In genomic region chr1:243495032-243495431, GRCh38 we compare ENCODE assay signal across 19 cellular contexts.
DNase-seq lines count a peak whose midpoint lies in the region; ATAC-seq and TF ChIP-seq lines count a peak whose summit lies in the region.
"Had no signal": no experiment of that assay in that cellular context is flagged by ENCODE, and none has a peak within 500 bp of the region (broad histone marks: within the 10 kb centered on the region; RNA-seq: fewer than 3 reads in every experiment).

No MANE protein-coding gene starts in this region.

- no peak for TF ChIP-seq POLR2A in heart left ventricle (IDR thresholded peaks at IDR 0.05)

- H3K18ac ChIP-seq in neuronal stem cell (ENCODE audit: low read length): peak overlapping the region; percentile 85

- intact Hi-C loops in heart left ventricle (cut with DNase I): no loop called here
- intact Hi-C loops in Right ventricle myocardium superior (cut with DNase I): no loop called here
- intact Hi-C loops in ascending aorta (cut with DNase I): no loop called here
- intact Hi-C loops in upper lobe of right lung (cut with DNase I): no loop called here
- intact Hi-C loops in activated T-helper 1 cell treated with anti-CD3 and anti-CD28 coated beads, Interleukin-12 subunit alpha, Interleukin-12 subunit beta, Interleukin-2, Interleukin-4 antibody, amounts not matched to agents 30 ng/mL and 10 ng/mL and 1 ng/mL, durations not matched to agents 14 hours and 24 hours and 36 hours (cut with micrococcal nuclease): no loop called here

- no peaks in the 10 kb centered on the region for H3K9me3 Mint-ChIP-seq in activated T-helper 1 cell treated with anti-CD3 and anti-CD28 coated beads, Interleukin-12 subunit alpha, Interleukin-12 subunit beta, Interleukin-2, Interleukin-4 antibody, amounts not matched to agents 30 ng/mL and 10 ng/mL and 1 ng/mL, durations not matched to agents 14 hours and 24 hours and 36 hours

- DNase-seq in heart left ventricle (no peak), Right ventricle myocardium superior (no peak), ascending aorta (ENCODE audit: low spot score in 2 of 2) (no peak), neuronal stem cell (ENCODE audit: low spot score) (no peak), upper lobe of right lung (no peak), NCI-H1436 (lab: John Stamatoyannopoulos, UW) (no peak)
- DNase-seq in activated T-helper 1 cell treated with anti-CD3 and anti-CD28 coated beads, Interleukin-12 subunit alpha, Interleukin-12 subunit beta, Interleukin-2, Interleukin-4 antibody, amounts not matched to agents 30 ng/mL and 10 ng/mL and 1 ng/mL, durations not matched to agents 14 hours and 24 hours and 36 hours (ENCODE audit: low spot score): no peak
- DNase-seq: ACHN; activated CD4-positive, CD25-positive, alpha-beta regulatory T cell; anterior cingulate cortex; COR-L47; KBM-7; NCI-H146; NCI-H2227 treated with DMSO at 0.1 percent for 48 hours; NK-92 treated with Interleukin-12 subunit alpha and Interleukin-12 subunit beta, amount 100 ng/mL, for 24 hours; stimulated activated CD4-positive, alpha-beta T cell treated with anti-CD3 and anti-CD28 coated beads, Interleukin-2, amount 100 ng/mL, for 24 hours; tibial artery had no signal

- H2BK12ac ChIP-seq in neuronal stem cell (ENCODE audit: low read length): peak overlapping the region; percentile 80

- H3K4me3 Mint-ChIP-seq in activated T-helper 1 cell treated with anti-CD3 and anti-CD28 coated beads, Interleukin-12 subunit alpha, Interleukin-12 subunit beta, Interleukin-2, Interleukin-4 antibody, amounts not matched to agents 30 ng/mL and 10 ng/mL and 1 ng/mL, durations not matched to agents 14 hours and 24 hours and 36 hours: no peak overlapping the region

- no peak overlapping the region for H4K91ac ChIP-seq in neuronal stem cell (ENCODE audit: low read depth, low read length, poor library complexity)

- H2BK15ac ChIP-seq in neuronal stem cell (ENCODE audit: low read length): peak overlapping the region; percentile 79

- no peaks in the 10 kb centered on the region for H3K27me3 ChIP-seq in heart left ventricle
- H3K27me3 ChIP-seq in ascending aorta: no peaks in the 10 kb centered on the region
- no peaks in the 10 kb centered on the region for H3K27me3 ChIP-seq in neuronal stem cell (ENCODE audit: control insufficient read depth in 3 of 3, insufficient read depth in 3 of 3, low read depth in 1 of 3, low read length in 3 of 3)
- no peaks in the 10 kb centered on the region for H3K27me3 ChIP-seq in upper lobe of right lung
- H3K27me3 ChIP-seq: tibial artery had no signal

- H3K4me2 ChIP-seq in neuronal stem cell (ENCODE audit: insufficient read depth, low read length, poor library complexity, severe bottlenecking): no peak overlapping the region

- peak overlapping the region; percentile 98 for H4K8ac ChIP-seq in neuronal stem cell (ENCODE audit: low read depth, low read length)

- 84 to 90% (median 87%) methylated on average over 12 to 14 of the region's 14 CpGs for WGBS in heart left ventricle, 4 donors
- WGBS in neuronal stem cell (ENCODE audit: extremely low coverage in 2 of 2, insufficient read length in 2 of 2, insufficient replicate concordance in 1 of 2), 2 donors: no CpG with 5 or more reads among the region's 14 CpGs

- peak overlapping the region in 7 of 12 donors; percentile 48 to 87 (median 66) for H3K27ac ChIP-seq in heart left ventricle
- H3K27ac ChIP-seq in ascending aorta: peak overlapping the region; percentile 77 to 83
- no peak overlapping the region for H3K27ac ChIP-seq in neuronal stem cell (replicated peaks; ENCODE audit: low read length)
- H3K27ac ChIP-seq in upper lobe of right lung: peak overlapping the region; percentile 67
- H3K27ac ChIP-seq: epithelial cell of prostate had no signal

- ATAC-seq in heart left ventricle: no peak
- ATAC-seq in Right ventricle myocardium superior (ENCODE audit: poor library complexity): no peak
- ATAC-seq in upper lobe of right lung: no peak
- ATAC-seq in HG02870 (IDR thresholded peaks at IDR 0.05; ENCODE audit: unreplicated experiment): no peak

- peak overlapping the region; percentile 59 for H3K4ac ChIP-seq in neuronal stem cell (ENCODE audit: low read length)

- peak overlapping the region; percentile 61 for H3K9ac ChIP-seq in neuronal stem cell (ENCODE audit: low read depth, low read length, poor library complexity)

- H3K27me3 Mint-ChIP-seq in activated T-helper 1 cell treated with anti-CD3 and anti-CD28 coated beads, Interleukin-12 subunit alpha, Interleukin-12 subunit beta, Interleukin-2, Interleukin-4 antibody, amounts not matched to agents 30 ng/mL and 10 ng/mL and 1 ng/mL, durations not matched to agents 14 hours and 24 hours and 36 hours (ENCODE audit: insufficient read depth): no peaks in the 10 kb centered on the region

- no peak overlapping the region for H2BK5ac ChIP-seq in neuronal stem cell (ENCODE audit: low read length)

- H3K4me1 ChIP-seq in heart left ventricle (peaks cover 0 to 28% (median 8%) of the 10 kb centered on the region in 12 donors), ascending aorta (peaks cover 0 to 9% of the 10 kb centered on the region in 2 donors), neuronal stem cell (ENCODE audit: control insufficient read depth in 2 of 2, insufficient read depth in 1 of 2, low read depth in 1 of 2, low read length in 2 of 2) (peaks cover 6 to 13% of the 10 kb centered on the region in 2 donors), upper lobe of right lung (peaks cover 17% of the 10 kb centered on the region)

- no peak overlapping the region for H3K27ac Mint-ChIP-seq in activated T-helper 1 cell treated with anti-CD3 and anti-CD28 coated beads, Interleukin-12 subunit alpha, Interleukin-12 subunit beta, Interleukin-2, Interleukin-4 antibody, amounts not matched to agents 30 ng/mL and 10 ng/mL and 1 ng/mL, durations not matched to agents 14 hours and 24 hours and 36 hours

- peak overlapping the region; percentile 80 for H2AK5ac ChIP-seq in neuronal stem cell (ENCODE audit: low read depth, low read length)

- TF ChIP-seq CTCF in heart left ventricle (IDR thresholded peaks at IDR 0.05) (no peak), ascending aorta (IDR thresholded peaks at IDR 0.05) (no peak), upper lobe of right lung (IDR thresholded peaks at IDR 0.05) (no peak)

- H3K23ac ChIP-seq in neuronal stem cell (ENCODE audit: low read depth, low read length, poor library complexity): peak overlapping the region; percentile 76

- no peaks in the 10 kb centered on the region for H3K9me3 ChIP-seq in heart left ventricle
- no peaks in the 10 kb centered on the region for H3K9me3 ChIP-seq in ascending aorta
- H3K9me3 ChIP-seq in neuronal stem cell (replicated peaks in 1 of 2; ENCODE audit: control insufficient read depth in 2 of 2, insufficient read depth in 1 of 2, low read depth in 1 of 2, low read length in 2 of 2): peaks cover 0 to 8% of the 10 kb centered on the region in 2 donors
- H3K9me3 ChIP-seq in upper lobe of right lung: no peaks in the 10 kb centered on the region
- H3K9me3 ChIP-seq: tibial artery had no signal

- no peak overlapping the region for H3K14ac ChIP-seq in neuronal stem cell (ENCODE audit: low read length)

- H3K36me3 Mint-ChIP-seq in activated T-helper 1 cell treated with anti-CD3 and anti-CD28 coated beads, Interleukin-12 subunit alpha, Interleukin-12 subunit beta, Interleukin-2, Interleukin-4 antibody, amounts not matched to agents 30 ng/mL and 10 ng/mL and 1 ng/mL, durations not matched to agents 14 hours and 24 hours and 36 hours (ENCODE audit: low read depth): no peaks in the 10 kb centered on the region

- H3K4me1 Mint-ChIP-seq in activated T-helper 1 cell treated with anti-CD3 and anti-CD28 coated beads, Interleukin-12 subunit alpha, Interleukin-12 subunit beta, Interleukin-2, Interleukin-4 antibody, amounts not matched to agents 30 ng/mL and 10 ng/mL and 1 ng/mL, durations not matched to agents 14 hours and 24 hours and 36 hours (ENCODE audit: low read depth): no peaks in the 10 kb centered on the region

- no peak overlapping the region for H3K4me3 ChIP-seq in heart left ventricle
- no peak overlapping the region for H3K4me3 ChIP-seq in ascending aorta
- H3K4me3 ChIP-seq in neuronal stem cell (ENCODE audit: low read length in 2 of 2): no peak overlapping the region
- no peak overlapping the region for H3K4me3 ChIP-seq in upper lobe of right lung
- H3K4me3 ChIP-seq: tibial artery had no signal

- H2AFZ ChIP-seq in neuronal stem cell (ENCODE audit: low read length): no peak overlapping the region

- H3K79me1 ChIP-seq in neuronal stem cell (ENCODE audit: low read depth, low read length): no peaks in the 10 kb centered on the region

- H3K36me3 ChIP-seq in heart left ventricle: peaks cover 0 to 17% (median 5%) of the 10 kb centered on the region in 9 donors
- no peaks in the 10 kb centered on the region for H3K36me3 ChIP-seq in ascending aorta
- peaks cover 0 to 6% of the 10 kb centered on the region in 2 donors for H3K36me3 ChIP-seq in neuronal stem cell (replicated peaks in 1 of 2; ENCODE audit: control insufficient read depth in 2 of 2, insufficient read depth in 2 of 2, low read length in 2 of 2)
- peaks cover 4% of the 10 kb centered on the region for H3K36me3 ChIP-seq in upper lobe of right lung

- no peak overlapping the region for H2BK120ac ChIP-seq in neuronal stem cell (ENCODE audit: low read depth, low read length)
